Comparison of ENCODE assay signal across 6 cellular contexts in genomic region chr2:601387-601698, GRCh38.
"Had no signal": no experiment of that assay in that cellular context is flagged by ENCODE, and none has a peak within 500 bp of the region (broad histone marks: within the 10 kb centered on the region; RNA-seq: fewer than 3 reads in every experiment).

No MANE protein-coding gene starts in this region.

- H3K27ac ChIP-seq: GM23248 had no signal

- H3K36me3 ChIP-seq: HAP-1 had no signal

- H3K9me3 ChIP-seq: HAP-1 had no signal

- DNase-seq: GM23248, GOT3, H7, HFFc6, IMR-90 had no signal

- H3K4me3 Mint-ChIP-seq: HFFc6 had no signal

- H3K27ac Mint-ChIP-seq: HFFc6 had no signal

- H3K4me1 ChIP-seq: HAP-1 had no signal

- H3K4me3 ChIP-seq: GM23248, HAP-1 had no signal
